In the genomic region with DNA sequence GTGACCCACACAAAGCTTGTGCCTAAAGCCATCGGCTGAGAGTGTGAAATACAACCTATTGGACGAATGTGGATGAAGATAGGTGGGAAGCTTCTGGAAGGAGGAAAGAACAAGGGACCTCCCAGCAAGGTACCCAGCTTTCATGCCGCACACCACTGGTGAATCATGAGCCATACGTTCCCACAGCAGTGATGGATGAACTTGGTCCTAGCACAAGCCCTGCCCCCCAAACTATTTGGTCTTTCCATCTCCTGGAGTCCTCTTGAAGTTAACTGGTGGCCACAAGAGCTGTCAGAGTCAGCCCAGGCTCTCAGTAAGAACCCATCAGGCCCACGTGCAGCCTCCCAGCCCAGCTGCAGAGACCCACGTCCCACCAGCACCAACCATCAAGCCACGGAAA, we compare ENCODE assay signal across 16 cellular contexts.
DNase-seq lines count a peak whose midpoint lies in the region; TF ChIP-seq lines count a peak whose summit lies in the region.
"Had no signal": no experiment of that assay in that cellular context is flagged by ENCODE, and none has a peak within 500 bp of the region (broad histone marks: within the 10 kb centered on the region; RNA-seq: fewer than 3 reads in every experiment).

No MANE protein-coding gene starts in this region.

- H3K27me3 Mint-ChIP-seq in osteocyte (ENCODE audit: unreplicated experiment) (no peaks in the 10 kb centered on the region), glutamatergic neuron (ENCODE audit: unreplicated experiment) (no peaks in the 10 kb centered on the region)
- H3K27me3 Mint-ChIP-seq: B cell had no signal

- DNase-seq in amniotic epithelial cell (ENCODE audit: low read depth) (peak; percentile 69), osteocyte (ENCODE audit: extremely low spot score, unreplicated experiment) (no peak), anterior cingulate cortex (lab: John Stamatoyannopoulos, UW) (no peak), glutamatergic neuron (no peak), GM13977 (ENCODE audit: low spot score) (no peak)
- no peak for DNase-seq in stimulated activated CD4-positive, alpha-beta T cell treated with anti-CD3 and anti-CD28 coated beads, Interleukin-2, amount 100 ng/mL, for 48 hours
- DNase-seq: ACHN; C1 segment of cervical spinal cord; CD4-positive, alpha-beta memory T cell; DMS79 treated with DMSO at 0.1 percent for 48 hours; EL; HFFc6 had no signal

- in situ Hi-C loops in GM13977 (cut with MboI; ENCODE audit: low pct_unique_long_range_greater_than_20kb, low sequenced_read_pairs, unreplicated experiment): no loop called here

- TF ChIP-seq CTCF in C4-2B (conservative IDR thresholded peaks at IDR 0.05) (no peak), osteocyte (IDR thresholded peaks at IDR 0.05) (no peak), glutamatergic neuron (IDR thresholded peaks at IDR 0.05; ENCODE audit: partially characterized antibody, unreplicated experiment) (no peak), GM13977 (IDR thresholded peaks at IDR 0.05; ENCODE audit: extremely low read depth, insufficient read depth, missing control alignments) (no peak)

- H3K27me3 ChIP-seq in stomach smooth muscle (ENCODE audit: control insufficient read depth in 1 of 2, insufficient read depth in 2 of 2, low read length in 2 of 2): no peaks in the 10 kb centered on the region

- no peak overlapping the region for H3K4me3 ChIP-seq in stomach smooth muscle (ENCODE audit: low read length in 2 of 2)
- H3K4me3 ChIP-seq: HAP-1 had no signal

- H3K9me3 Mint-ChIP-seq in osteocyte (ENCODE audit: unreplicated experiment) (no peaks in the 10 kb centered on the region), glutamatergic neuron (ENCODE audit: unreplicated experiment) (peaks cover 10% of the 10 kb centered on the region)

- peak overlapping the region; percentile 17; the same call in 1 of the 2 replicates for H3K27ac ChIP-seq in C4-2B
- peak overlapping the region; percentile 0 for H3K27ac ChIP-seq in stomach smooth muscle (ENCODE audit: low read length)

- H3K9me3 ChIP-seq in stomach smooth muscle (ENCODE audit: control insufficient read depth in 2 of 2, low read length in 2 of 2): no peaks in the 10 kb centered on the region
- H3K9me3 ChIP-seq: HAP-1 had no signal

- H3K27ac Mint-ChIP-seq in osteocyte (ENCODE audit: unreplicated experiment) (peak overlapping the region; percentile 52), glutamatergic neuron (ENCODE audit: unreplicated experiment) (no peak overlapping the region)
- H3K27ac Mint-ChIP-seq: B cell; CD4-positive, alpha-beta memory T cell; HFFc6 had no signal

- H3K4me1 ChIP-seq in stomach smooth muscle (ENCODE audit: control insufficient read depth, insufficient read depth, low read length): peaks cover 36% of the 10 kb centered on the region
- H3K4me1 ChIP-seq: HAP-1 had no signal

- H3K4me3 Mint-ChIP-seq in osteocyte (ENCODE audit: unreplicated experiment) (no peak overlapping the region), glutamatergic neuron (ENCODE audit: unreplicated experiment) (no peak overlapping the region)
- H3K4me3 Mint-ChIP-seq: B cell; CD4-positive, alpha-beta memory T cell; HFFc6 had no signal

- H3K36me3 Mint-ChIP-seq in osteocyte (ENCODE audit: unreplicated experiment): peaks cover 58% of the 10 kb centered on the region
- no peaks in the 10 kb centered on the region for H3K36me3 Mint-ChIP-seq in glutamatergic neuron (ENCODE audit: unreplicated experiment)

- H3K4me1 Mint-ChIP-seq in osteocyte (ENCODE audit: unreplicated experiment) (peaks cover 56% of the 10 kb centered on the region), glutamatergic neuron (ENCODE audit: low read depth, unreplicated experiment) (peaks cover 19% of the 10 kb centered on the region)
- H3K4me1 Mint-ChIP-seq: B cell; CD4-positive, alpha-beta memory T cell had no signal

- H3K36me3 ChIP-seq in stomach smooth muscle (ENCODE audit: control insufficient read depth in 2 of 2, insufficient read depth in 2 of 2, low read length in 2 of 2): peaks cover 0 to 10% of the 10 kb centered on the region in 2 donors

- no peak overlapping the region for H3K9ac ChIP-seq in stomach smooth muscle (ENCODE audit: low read length in 2 of 2)
